9 cellular contexts compared by ENCODE assay signal in genomic region chr12:64757778-64758177, GRCh38. TPM values are rescaled to one million over a fixed set of nuclear protein-coding genes. Genes with fewer than 3 reads are reported as not detected.
DNase-seq lines count a peak whose midpoint lies in the region; ATAC-seq and TF ChIP-seq lines count a peak whose summit lies in the region.
"Had no signal": no experiment of that assay in that cellular context is flagged by ENCODE, and none has a peak within 500 bp of the region (broad histone marks: within the 10 kb centered on the region; RNA-seq: fewer than 3 reads in every experiment).

No MANE protein-coding gene starts in this region.

- WGBS in hepatocyte (ENCODE audit: low lambda C conversion rate, missing lambda C conversion rate) = 84% methylated on average over 3 of the region's 3 CpGs
- WGBS in suprapubic skin = 40% methylated on average over 3 of the region's 3 CpGs

- H3K4me3 ChIP-seq in hepatocyte = no peak overlapping the region
- peak overlapping the region; percentile 100 for H3K4me3 ChIP-seq in suprapubic skin

- CTCF ChIA-PET in activated CD8-positive, alpha-beta memory T cell treated with anti-CD3 and anti-CD28 coated beads, Interleukin-2, amount 10 ng/mL, durations not matched to agents 7 days and 5 days (lab: Charles Lee) = interaction anchor here (1.2 kb wide), 1 partner anchor 60 kb away, joined by 3 read pairs; no protein-coding TSS in a partner anchor
- CTCF ChIA-PET in WTC11 (lab: Charles Lee) = no interaction called here

- no peak for TF ChIP-seq EP300 in suprapubic skin (IDR thresholded peaks at IDR 0.05)

- peaks cover 9% of the 10 kb centered on the region for H3K36me3 Mint-ChIP-seq in activated CD8-positive, alpha-beta memory T cell treated with anti-CD3 and anti-CD28 coated beads, Interleukin-2, amount 10 ng/mL, durations not matched to agents 7 days and 5 days
- H3K36me3 Mint-ChIP-seq in WTC11 = no peaks in the 10 kb centered on the region

- no peak for TF ChIP-seq POLR2A in suprapubic skin (IDR thresholded peaks at IDR 0.05)

- POLR2A ChIA-PET in WTC11 (lab: Charles Lee) = no interaction called here

- DNase-seq in activated CD8-positive, alpha-beta memory T cell treated with anti-CD3 and anti-CD28 coated beads, Interleukin-2, amount 10 ng/mL, durations not matched to agents 7 days and 5 days = no peak
- no peak for DNase-seq in activated CD8-positive, alpha-beta memory T cell treated with anti-CD3 and anti-CD28 coated beads for 24 hours
- DNase-seq in WTC11 (ENCODE audit: low spot score) = no peak
- DNase-seq in hepatocyte (ENCODE audit: low spot score) = no peak
- no peak for DNase-seq in suprapubic skin (ENCODE audit: low spot score in 2 of 2)
- DNase-seq in KG1 (lab: John Stamatoyannopoulos, UW) = no peak
- DNase-seq: NCI-H2227 treated with DMSO at 0.1 percent for 48 hours had no signal

- H3K27me3 Mint-ChIP-seq in activated CD8-positive, alpha-beta memory T cell treated with anti-CD3 and anti-CD28 coated beads, Interleukin-2, amount 10 ng/mL, durations not matched to agents 7 days and 5 days = peaks cover 4% of the 10 kb centered on the region
- no peaks in the 10 kb centered on the region for H3K27me3 Mint-ChIP-seq in WTC11 (ENCODE audit: low read depth)

- peaks cover 50% of the 10 kb centered on the region for H3K79me2 ChIP-seq in hepatocyte

- H2AFZ ChIP-seq in hepatocyte = no peak overlapping the region

- ATAC-seq in activated CD8-positive, alpha-beta memory T cell treated with anti-CD3 and anti-CD28 coated beads, Interleukin-2, amount 10 ng/mL, durations not matched to agents 7 days and 5 days = no peak
- ATAC-seq in WTC11 (no peak), GM19467 (IDR thresholded peaks at IDR 0.05; ENCODE audit: unreplicated experiment) (no peak), GM19324 (IDR thresholded peaks at IDR 0.05; ENCODE audit: low FRiP score, unreplicated experiment) (no peak)

- H4K20me1 ChIP-seq in hepatocyte (ENCODE audit: insufficient read depth, poor library complexity, severe bottlenecking) = no peaks in the 10 kb centered on the region

- no peaks in the 10 kb centered on the region for H3K27me3 ChIP-seq in hepatocyte
- H3K27me3 ChIP-seq in suprapubic skin = no peaks in the 10 kb centered on the region

- no peaks in the 10 kb centered on the region for H3K9me3 Mint-ChIP-seq in activated CD8-positive, alpha-beta memory T cell treated with anti-CD3 and anti-CD28 coated beads, Interleukin-2, amount 10 ng/mL, durations not matched to agents 7 days and 5 days (ENCODE audit: low read depth)
- H3K9me3 Mint-ChIP-seq in WTC11 = no peaks in the 10 kb centered on the region

- no peaks in the 10 kb centered on the region for H3K9me2 ChIP-seq in hepatocyte (replicated peaks; ENCODE audit: insufficient read depth)

- H3K9me3 ChIP-seq in hepatocyte (ENCODE audit: low read depth) (no peaks in the 10 kb centered on the region), suprapubic skin (no peaks in the 10 kb centered on the region)

- peaks cover 15% of the 10 kb centered on the region for H3K4me1 ChIP-seq in hepatocyte (ENCODE audit: insufficient read depth)
- peaks cover 32% of the 10 kb centered on the region for H3K4me1 ChIP-seq in suprapubic skin

- H3K36me3 ChIP-seq in hepatocyte (replicated peaks; ENCODE audit: insufficient read depth, low read depth) (no peaks in the 10 kb centered on the region), suprapubic skin (no peaks in the 10 kb centered on the region)

- peak overlapping the region; percentile 0 for H3K27ac ChIP-seq in hepatocyte
- H3K27ac ChIP-seq in suprapubic skin = no peak overlapping the region

- peaks cover 52% of the 10 kb centered on the region for H3K4me1 Mint-ChIP-seq in activated CD8-positive, alpha-beta memory T cell treated with anti-CD3 and anti-CD28 coated beads, Interleukin-2, amount 10 ng/mL, durations not matched to agents 7 days and 5 days
- peaks cover 14% of the 10 kb centered on the region for H3K4me1 Mint-ChIP-seq in WTC11

- no peak overlapping the region for H3K27ac Mint-ChIP-seq in activated CD8-positive, alpha-beta memory T cell treated with anti-CD3 and anti-CD28 coated beads, Interleukin-2, amount 10 ng/mL, durations not matched to agents 7 days and 5 days
- H3K27ac Mint-ChIP-seq in WTC11 = no peak overlapping the region

- peak overlapping the region; percentile 85 for H3K4me2 ChIP-seq in hepatocyte

- peak overlapping the region; percentile 37 for H3K4me3 Mint-ChIP-seq in activated CD8-positive, alpha-beta memory T cell treated with anti-CD3 and anti-CD28 coated beads, Interleukin-2, amount 10 ng/mL, durations not matched to agents 7 days and 5 days
- H3K4me3 Mint-ChIP-seq in WTC11 = peak overlapping the region; percentile 93

- TF ChIP-seq CTCF in WTC11 (IDR thresholded peaks at IDR 0.05) = no peak
- no peak for TF ChIP-seq CTCF in hepatocyte (IDR thresholded peaks at IDR 0.05; ENCODE audit: poor library complexity)
- no peak for TF ChIP-seq CTCF in suprapubic skin (IDR thresholded peaks at IDR 0.05)

TF ChIP-seq in WTC11, 78 proteins besides CTCF, POLR2A, EP300 and RAD21:
- TF ChIP-seq NFE2L1 (CRISPR knock-in tag; IDR thresholded peaks at IDR 0.05) = no peak

RNA-seq across cellular contexts. Expression of gene GNS, which starts 1.4 kb away (rescaled TPM):
- 10 to 100 TPM; 24.1 to 25.4 TPM for total RNA-seq in activated CD8-positive, alpha-beta memory T cell treated with anti-CD3 and anti-CD28 coated beads, Interleukin-2, amount 10 ng/mL, durations not matched to agents 7 days and 5 days
- total RNA-seq in WTC11 (2021) = 24.7 to 31.8 TPM (median 30.6 TPM) in 3 replicates
- total RNA-seq in hepatocyte = 193 and 199 TPM in 2 replicates
- 82.1 and 88.0 TPM in 2 replicates for polyA plus RNA-seq in hepatocyte
- total RNA-seq in suprapubic skin = 10 to 100 TPM; 46.7 to 56.7 (median 49.6) TPM
